10 cellular contexts compared by ENCODE assay signal in the genomic region with DNA sequence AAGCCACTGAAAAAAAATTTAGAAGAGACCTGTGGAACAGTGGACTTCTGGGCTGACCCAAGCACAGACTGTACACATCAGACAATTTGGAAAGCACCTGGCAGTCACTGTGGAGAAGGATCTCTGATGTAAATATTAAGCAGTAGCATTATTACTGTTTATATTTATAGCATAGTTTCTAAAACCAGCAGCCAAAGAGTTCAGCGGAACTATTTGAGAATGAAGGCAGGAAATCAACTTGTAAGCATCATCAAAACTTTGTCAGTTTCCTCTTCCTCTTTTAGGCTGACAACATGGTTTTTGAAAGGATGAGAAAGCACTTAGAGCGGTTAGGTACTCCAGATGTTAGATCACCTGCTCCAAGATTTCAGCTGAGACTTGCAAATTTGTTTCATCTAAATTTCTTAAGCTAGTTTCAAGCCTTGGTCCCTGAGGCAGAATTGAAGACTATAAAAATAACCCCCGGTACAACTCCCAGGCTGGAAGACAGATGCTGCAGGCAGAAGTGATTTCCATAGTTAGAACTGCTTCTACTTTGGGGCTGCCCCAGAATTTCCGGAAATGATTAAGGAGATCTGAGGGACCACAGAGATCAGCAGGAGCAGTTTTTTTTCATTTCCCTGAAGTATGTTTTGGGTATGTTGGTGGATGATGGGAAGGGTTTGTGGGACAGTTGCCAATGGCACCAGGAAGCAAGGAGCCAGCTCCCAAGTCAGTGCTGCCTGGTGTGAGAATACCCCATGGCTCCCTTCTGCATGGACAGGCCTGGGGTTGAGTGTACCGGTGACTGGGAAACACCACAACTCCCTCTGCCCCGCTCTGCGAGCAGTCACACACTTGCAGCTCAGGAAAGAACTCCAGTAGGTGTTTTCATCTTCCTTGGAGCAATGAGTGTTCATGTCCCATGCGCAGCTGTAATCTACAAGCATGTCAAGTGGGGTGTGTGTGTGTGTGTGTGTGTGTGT.
DNase-seq lines count a peak whose midpoint lies in the region; ATAC-seq and FAIRE-seq lines count a peak whose summit lies in the region.
"Had no signal": no experiment of that assay in that cellular context is flagged by ENCODE, and none has a peak within 500 bp of the region (broad histone marks: within the 10 kb centered on the region; RNA-seq: fewer than 3 reads in every experiment).

No MANE protein-coding gene starts in this region.

- H3K4me1 Mint-ChIP-seq in activated naive CD8-positive, alpha-beta T cell treated with anti-CD3 and anti-CD28 coated beads, Interleukin-2, amount 10 ng/mL, durations not matched to agents 7 days and 5 days, result peaks cover 4% of the 10 kb centered on the region

- H3K27ac Mint-ChIP-seq in activated naive CD8-positive, alpha-beta T cell treated with anti-CD3 and anti-CD28 coated beads, Interleukin-2, amount 10 ng/mL, durations not matched to agents 7 days and 5 days, result no peak overlapping the region

- ATAC-seq in GM19351 (IDR thresholded peaks at IDR 0.05; ENCODE audit: unreplicated experiment), result peak; percentile 88
- ATAC-seq in HG03175 (IDR thresholded peaks at IDR 0.05; ENCODE audit: unreplicated experiment), result peak; percentile 72
- ATAC-seq in activated naive CD8-positive, alpha-beta T cell treated with anti-CD3 and anti-CD28 coated beads, Interleukin-2, amount 10 ng/mL, durations not matched to agents 7 days and 5 days (ENCODE audit: low read depth), result no peak
- ATAC-seq in HG02840 (IDR thresholded peaks at IDR 0.05; ENCODE audit: low FRiP score, unreplicated experiment), result no peak
- ATAC-seq: PC-3 had no signal

- no peak for FAIRE-seq in HTR-8/SVneo (lab: Jason Lieb, UNC)

- DNase-seq in EH (ENCODE audit: low read depth) (peak; percentile 50), NK-92 (lab: John Stamatoyannopoulos, UW; ENCODE audit: unreplicated experiment) (no peak), AML-193 (lab: John Stamatoyannopoulos, UW) (no peak), HTR-8/SVneo (ENCODE audit: insufficient read length, low spot score) (no peak)
- no peak for DNase-seq in activated naive CD8-positive, alpha-beta T cell treated with anti-CD3 and anti-CD28 coated beads, Interleukin-2, amount 10 ng/mL, durations not matched to agents 7 days and 5 days
- DNase-seq: activated CD4-positive, alpha-beta T cell treated with anti-CD3 and anti-CD28 coated beads for 4 hours; PC-3 had no signal

- peaks cover under 1% of the 10 kb centered on the region for H3K27me3 Mint-ChIP-seq in activated naive CD8-positive, alpha-beta T cell treated with anti-CD3 and anti-CD28 coated beads, Interleukin-2, amount 10 ng/mL, durations not matched to agents 7 days and 5 days

- POLR2A ChIA-PET in activated naive CD8-positive, alpha-beta T cell treated with anti-CD3 and anti-CD28 coated beads, Interleukin-2, amount 10 ng/mL, durations not matched to agents 7 days and 5 days (lab: Charles Lee), result no interaction called here

- H3K9me3 Mint-ChIP-seq in activated naive CD8-positive, alpha-beta T cell treated with anti-CD3 and anti-CD28 coated beads, Interleukin-2, amount 10 ng/mL, durations not matched to agents 7 days and 5 days, result no peaks in the 10 kb centered on the region

- no peaks in the 10 kb centered on the region for H3K36me3 Mint-ChIP-seq in activated naive CD8-positive, alpha-beta T cell treated with anti-CD3 and anti-CD28 coated beads, Interleukin-2, amount 10 ng/mL, durations not matched to agents 7 days and 5 days

- H3K4me3 Mint-ChIP-seq in activated naive CD8-positive, alpha-beta T cell treated with anti-CD3 and anti-CD28 coated beads, Interleukin-2, amount 10 ng/mL, durations not matched to agents 7 days and 5 days, result peak overlapping the region; percentile 18

Comparison
In these comparisons a context has a peak if more than half of its experiments do, and no peak if none do; other contexts are left out.
1. ATAC-seq: peak in GM19351 (single experiment) and HG03175 (single experiment); none in activated naive CD8-positive, alpha-beta T cell treated with anti-CD3 and anti-CD28 coated beads, Interleukin-2, amount 10 ng/mL, durations not matched to agents 7 days and 5 days (single experiment) and HG02840 (single experiment).